In genomic region chr4:105181259-105181658, GRCh38 we compare ENCODE assay signal across 1 cellular context.
TF ChIP-seq lines count a peak whose summit lies in the region.

No MANE protein-coding gene starts in this region.

TF ChIP-seq in K562, 482 proteins besides CTCF, POLR2A, EP300 and RAD21:
- no peak for TF ChIP-seq PATZ1 (CRISPR knock-in tag; IDR thresholded peaks at IDR 0.05; ENCODE audit: borderline replicate concordance)
- peak; percentile 99 for TF ChIP-seq FOXJ2 (tag; IDR thresholded peaks at IDR 0.05)
- TF ChIP-seq FOXJ3 (CRISPR knock-in tag; IDR thresholded peaks at IDR 0.05), result 0 out of 2 replicates have a peak, but pooled peaks have one; percentile 52
- TF ChIP-seq, protein P1, sequence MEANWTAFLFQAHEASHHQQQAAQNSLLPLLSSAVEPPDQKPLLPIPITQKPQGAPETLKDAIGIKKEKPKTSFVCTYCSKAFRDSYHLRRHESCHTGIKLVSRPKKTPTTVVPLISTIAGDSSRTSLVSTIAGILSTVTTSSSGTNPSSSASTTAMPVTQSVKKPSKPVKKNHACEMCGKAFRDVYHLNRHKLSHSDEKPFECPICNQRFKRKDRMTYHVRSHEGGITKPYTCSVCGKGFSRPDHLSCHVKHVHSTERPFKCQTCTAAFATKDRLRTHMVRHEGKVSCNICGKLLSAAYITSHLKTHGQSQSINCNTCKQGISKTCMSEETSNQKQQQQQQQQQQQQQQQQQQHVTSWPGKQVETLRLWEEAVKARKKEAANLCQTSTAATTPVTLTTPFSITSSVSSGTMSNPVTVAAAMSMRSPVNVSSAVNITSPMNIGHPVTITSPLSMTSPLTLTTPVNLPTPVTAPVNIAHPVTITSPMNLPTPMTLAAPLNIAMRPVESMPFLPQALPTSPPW (CRISPR knock-in tag; IDR thresholded peaks at IDR 0.05), result no peak
- TF ChIP-seq, protein P2, sequence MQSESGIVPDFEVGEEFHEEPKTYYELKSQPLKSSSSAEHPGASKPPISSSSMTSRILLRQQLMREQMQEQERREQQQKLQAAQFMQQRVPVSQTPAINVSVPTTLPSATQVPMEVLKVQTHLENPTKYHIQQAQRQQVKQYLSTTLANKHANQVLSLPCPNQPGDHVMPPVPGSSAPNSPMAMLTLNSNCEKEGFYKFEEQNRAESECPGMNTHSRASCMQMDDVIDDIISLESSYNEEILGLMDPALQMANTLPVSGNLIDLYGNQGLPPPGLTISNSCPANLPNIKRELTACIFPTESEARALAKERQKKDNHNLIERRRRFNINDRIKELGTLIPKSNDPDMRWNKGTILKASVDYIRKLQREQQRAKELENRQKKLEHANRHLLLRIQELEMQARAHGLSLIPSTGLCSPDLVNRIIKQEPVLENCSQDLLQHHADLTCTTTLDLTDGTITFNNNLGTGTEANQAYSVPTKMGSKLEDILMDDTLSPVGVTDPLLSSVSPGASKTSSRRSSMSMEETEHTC (IDR thresholded peaks at IDR 0.05), result no peak
- TF ChIP-seq, protein P3, sequence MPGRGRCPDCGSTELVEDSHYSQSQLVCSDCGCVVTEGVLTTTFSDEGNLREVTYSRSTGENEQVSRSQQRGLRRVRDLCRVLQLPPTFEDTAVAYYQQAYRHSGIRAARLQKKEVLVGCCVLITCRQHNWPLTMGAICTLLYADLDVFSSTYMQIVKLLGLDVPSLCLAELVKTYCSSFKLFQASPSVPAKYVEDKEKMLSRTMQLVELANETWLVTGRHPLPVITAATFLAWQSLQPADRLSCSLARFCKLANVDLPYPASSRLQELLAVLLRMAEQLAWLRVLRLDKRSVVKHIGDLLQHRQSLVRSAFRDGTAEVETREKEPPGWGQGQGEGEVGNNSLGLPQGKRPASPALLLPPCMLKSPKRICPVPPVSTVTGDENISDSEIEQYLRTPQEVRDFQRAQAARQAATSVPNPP (IDR thresholded peaks at IDR 0.05; ENCODE audit: borderline replicate concordance, insufficient read depth, insufficient read length), result no peak
- no peak for TF ChIP-seq ZNF766 (CRISPR knock-in tag; conservative IDR thresholded peaks at IDR 0.05)
- no peak for TF ChIP-seq MYNN (IDR thresholded peaks at IDR 0.05)
- TF ChIP-seq MYNN (CRISPR knock-in tag; IDR thresholded peaks at IDR 0.05), result no peak
- peak; percentile 50 for TF ChIP-seq SOX6 (IDR thresholded peaks at IDR 0.05)
- TF ChIP-seq ZNF165 (CRISPR knock-in tag; IDR thresholded peaks at IDR 0.05; ENCODE audit: borderline replicate concordance), result no peak
- peak; percentile 69 for TF ChIP-seq RFX1 (IDR thresholded peaks at IDR 0.05)
- no peak for TF ChIP-seq DNMT1 (IDR thresholded peaks at IDR 0.05)
- TF ChIP-seq MXI1 (IDR thresholded peaks at IDR 0.05; ENCODE audit: low read depth, low read length), result peak; percentile 65
- TF ChIP-seq ZNF512 (tag; IDR thresholded peaks at IDR 0.05), result no peak
- no peak for TF ChIP-seq ETV1 (tag; conservative IDR thresholded peaks at IDR 0.05; ENCODE audit: low read depth)
- TF ChIP-seq, protein P4, sequence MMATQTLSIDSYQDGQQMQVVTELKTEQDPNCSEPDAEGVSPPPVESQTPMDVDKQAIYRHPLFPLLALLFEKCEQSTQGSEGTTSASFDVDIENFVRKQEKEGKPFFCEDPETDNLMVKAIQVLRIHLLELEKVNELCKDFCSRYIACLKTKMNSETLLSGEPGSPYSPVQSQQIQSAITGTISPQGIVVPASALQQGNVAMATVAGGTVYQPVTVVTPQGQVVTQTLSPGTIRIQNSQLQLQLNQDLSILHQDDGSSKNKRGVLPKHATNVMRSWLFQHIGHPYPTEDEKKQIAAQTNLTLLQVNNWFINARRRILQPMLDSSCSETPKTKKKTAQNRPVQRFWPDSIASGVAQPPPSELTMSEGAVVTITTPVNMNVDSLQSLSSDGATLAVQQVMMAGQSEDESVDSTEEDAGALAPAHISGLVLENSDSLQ (IDR thresholded peaks at IDR 0.05), result 0 out of 2 replicates have a peak, but pooled peaks have one; percentile 29
- TF ChIP-seq TFE3 (CRISPR knock-in tag; IDR thresholded peaks at IDR 0.05), result peak; percentile 13; the same call in 1 of the 2 replicates
- no peak for TF ChIP-seq FIP1L1 (IDR thresholded peaks at IDR 0.05; ENCODE audit: low read depth, low read length, poor library complexity, severe bottlenecking)
